10 cellular contexts compared by ENCODE assay signal in genomic region chr2:229910147-229910831, GRCh38. TPM values are rescaled to one million over a fixed set of nuclear protein-coding genes. Genes with fewer than 3 reads are reported as not detected.
A peak's percentile ranks its signal among the peaks of the same experiment; 100 is the strongest.
DNase-seq lines count a peak whose midpoint lies in the region; ATAC-seq and TF ChIP-seq lines count a peak whose summit lies in the region.
"Had no signal": no experiment of that assay in that cellular context is flagged by ENCODE, and none has a peak within 500 bp of the region (broad histone marks: within the 10 kb centered on the region; RNA-seq: fewer than 3 reads in every experiment).

No MANE protein-coding gene starts in this region.

- POLR2A ChIA-PET in WTC11 (lab: Charles Lee) (no interaction called here), RWPE1 (lab: Yijun Ruan, JAX; ENCODE audit: low non-redundant PET) (no interaction called here)

- TF ChIP-seq CTCF in HFFc6 (IDR thresholded peaks at IDR 0.05) (no peak), WTC11 (IDR thresholded peaks at IDR 0.05) (0 out of 2 replicates have a peak, but pooled peaks have one; percentile 5), progenitor cell of endocrine pancreas (IDR thresholded peaks at IDR 0.05; ENCODE audit: unreplicated experiment) (no peak), RWPE1 (conservative IDR thresholded peaks at IDR 0.05; ENCODE audit: low read depth) (no peak)

- no peak overlapping the region for H3K27ac ChIP-seq in RWPE1
- H3K27ac ChIP-seq: ovary had no signal

- peak overlapping the region; percentile 24 for H3K27ac Mint-ChIP-seq in activated CD8-positive, alpha-beta memory T cell treated with anti-CD3 and anti-CD28 coated beads, Interleukin-2, amount 10 ng/mL, durations not matched to agents 7 days and 5 days
- H3K27ac Mint-ChIP-seq in HFFc6 (peak overlapping the region; percentile 25), WTC11 (peak overlapping the region; percentile 47; the same call in 1 of the 2 replicates), progenitor cell of endocrine pancreas (peak overlapping the region; percentile 72)

- H3K4me3 Mint-ChIP-seq in activated CD8-positive, alpha-beta memory T cell treated with anti-CD3 and anti-CD28 coated beads, Interleukin-2, amount 10 ng/mL, durations not matched to agents 7 days and 5 days: no peak overlapping the region
- H3K4me3 Mint-ChIP-seq in HFFc6: no peak overlapping the region
- H3K4me3 Mint-ChIP-seq in WTC11: no peak overlapping the region
- no peak overlapping the region for H3K4me3 Mint-ChIP-seq in progenitor cell of endocrine pancreas (ENCODE audit: low read depth)

- CTCF ChIA-PET in activated CD8-positive, alpha-beta memory T cell treated with anti-CD3 and anti-CD28 coated beads, Interleukin-2, amount 10 ng/mL, durations not matched to agents 7 days and 5 days (lab: Charles Lee): interaction anchor here (0.7 to 4.4 kb wide), 11 partner anchors 9 to 134 kb away, joined by 3 to 37 read pairs (median 4); partner anchors contain the start of genes FBXO36 and TRIP12
- CTCF ChIA-PET in WTC11 (lab: Charles Lee) (interaction anchor here (0.6 to 2.8 kb wide), 11 partner anchors 9 to 158 kb away, joined by 3 to 18 read pairs (median 4); partner anchors contain the start of genes FBXO36 and TRIP12), RWPE1 (lab: Yijun Ruan, JAX) (interaction anchor here (1.1 kb wide), 1 partner anchor 39 kb away, joined by 3 read pairs; no protein-coding TSS in a partner anchor)

- peaks cover 39% of the 10 kb centered on the region for H3K4me1 Mint-ChIP-seq in activated CD8-positive, alpha-beta memory T cell treated with anti-CD3 and anti-CD28 coated beads, Interleukin-2, amount 10 ng/mL, durations not matched to agents 7 days and 5 days
- H3K4me1 Mint-ChIP-seq in HFFc6 (ENCODE audit: low read depth) (peaks cover 45% of the 10 kb centered on the region), WTC11 (peaks cover 40% of the 10 kb centered on the region), progenitor cell of endocrine pancreas (ENCODE audit: low read depth) (peaks cover 16% of the 10 kb centered on the region)

- no peaks in the 10 kb centered on the region for H3K27me3 Mint-ChIP-seq in activated CD8-positive, alpha-beta memory T cell treated with anti-CD3 and anti-CD28 coated beads, Interleukin-2, amount 10 ng/mL, durations not matched to agents 7 days and 5 days
- H3K27me3 Mint-ChIP-seq in HFFc6 (ENCODE audit: insufficient read depth): no peaks in the 10 kb centered on the region; the same call in 1 of the 2 replicates
- no peaks in the 10 kb centered on the region for H3K27me3 Mint-ChIP-seq in WTC11 (ENCODE audit: low read depth)
- H3K27me3 Mint-ChIP-seq in progenitor cell of endocrine pancreas: no peaks in the 10 kb centered on the region

- peak; percentile 25 for ATAC-seq in activated CD8-positive, alpha-beta memory T cell treated with anti-CD3 and anti-CD28 coated beads, Interleukin-2, amount 10 ng/mL, durations not matched to agents 7 days and 5 days
- ATAC-seq in WTC11: peak; percentile 14; the same call in 1 of the 2 replicates

- no peak for DNase-seq in activated CD8-positive, alpha-beta memory T cell treated with anti-CD3 and anti-CD28 coated beads, Interleukin-2, amount 10 ng/mL, durations not matched to agents 7 days and 5 days
- DNase-seq in activated CD8-positive, alpha-beta memory T cell treated with anti-CD3 and anti-CD28 coated beads for 24 hours: no peak
- DNase-seq in HFFc6: no peak
- DNase-seq in WTC11 (ENCODE audit: low spot score): no peak
- no peak for DNase-seq in progenitor cell of endocrine pancreas (ENCODE audit: low spot score, unreplicated experiment)
- DNase-seq in NCI-H2029 treated with DMSO at 0.1 percent for 48 hours (lab: John Stamatoyannopoulos, UW): no peak
- DNase-seq in epidermal melanocyte (ENCODE audit: insufficient read length, low spot score): no peak
- no peak for DNase-seq in RWPE1 (ENCODE audit: low spot score)
- DNase-seq: ovary, SHP77 treated with DMSO at 0.1 percent for 48 hours had no signal

- peaks cover 17% of the 10 kb centered on the region for H3K36me3 Mint-ChIP-seq in activated CD8-positive, alpha-beta memory T cell treated with anti-CD3 and anti-CD28 coated beads, Interleukin-2, amount 10 ng/mL, durations not matched to agents 7 days and 5 days
- H3K36me3 Mint-ChIP-seq in HFFc6 (ENCODE audit: low read depth): peaks cover 10% of the 10 kb centered on the region
- H3K36me3 Mint-ChIP-seq in WTC11: peaks cover 11% of the 10 kb centered on the region
- peaks cover 5% of the 10 kb centered on the region for H3K36me3 Mint-ChIP-seq in progenitor cell of endocrine pancreas (ENCODE audit: insufficient read depth)

- no peaks in the 10 kb centered on the region for H3K9me3 Mint-ChIP-seq in activated CD8-positive, alpha-beta memory T cell treated with anti-CD3 and anti-CD28 coated beads, Interleukin-2, amount 10 ng/mL, durations not matched to agents 7 days and 5 days (ENCODE audit: low read depth)
- H3K9me3 Mint-ChIP-seq in HFFc6: no peaks in the 10 kb centered on the region
- no peaks in the 10 kb centered on the region for H3K9me3 Mint-ChIP-seq in WTC11
- no peaks in the 10 kb centered on the region for H3K9me3 Mint-ChIP-seq in progenitor cell of endocrine pancreas (ENCODE audit: low read depth)

TF ChIP-seq in WTC11, 78 proteins besides CTCF, POLR2A, EP300 and RAD21 (continues in another document):
- TF ChIP-seq, protein P1, sequence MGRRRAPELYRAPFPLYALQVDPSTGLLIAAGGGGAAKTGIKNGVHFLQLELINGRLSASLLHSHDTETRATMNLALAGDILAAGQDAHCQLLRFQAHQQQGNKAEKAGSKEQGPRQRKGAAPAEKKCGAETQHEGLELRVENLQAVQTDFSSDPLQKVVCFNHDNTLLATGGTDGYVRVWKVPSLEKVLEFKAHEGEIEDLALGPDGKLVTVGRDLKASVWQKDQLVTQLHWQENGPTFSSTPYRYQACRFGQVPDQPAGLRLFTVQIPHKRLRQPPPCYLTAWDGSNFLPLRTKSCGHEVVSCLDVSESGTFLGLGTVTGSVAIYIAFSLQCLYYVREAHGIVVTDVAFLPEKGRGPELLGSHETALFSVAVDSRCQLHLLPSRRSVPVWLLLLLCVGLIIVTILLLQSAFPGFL (CRISPR knock-in tag; IDR thresholded peaks at IDR 0.05; ENCODE audit: borderline replicate concordance): no peak
- TF ChIP-seq ARID4B (CRISPR knock-in tag; IDR thresholded peaks at IDR 0.05; ENCODE audit: borderline replicate concordance): no peak

RNA-seq across cellular contexts. Expression of gene TRIP12, which starts 11.5 kb away (rescaled TPM):
- total RNA-seq in activated CD8-positive, alpha-beta memory T cell treated with anti-CD3 and anti-CD28 coated beads, Interleukin-2, amount 10 ng/mL, durations not matched to agents 7 days and 5 days: 100 to 1,000 TPM; 235 to 270 TPM
- 100 to 1,000 TPM; 249 to 296 (median 265) TPM for total RNA-seq in HFFc6 (2021; fragmentation: NEBNext Ultra II Directional; extraction: Animal tissue kit (Norgen Biotek cat#: 25700))
- total RNA-seq in WTC11 (2021) (146 to 152 TPM (median 149 TPM) in 3 replicates), progenitor cell of endocrine pancreas (228 TPM in 2 replicates)

RNA-seq across cellular contexts. Expression of gene FBXO36, which starts 12.0 kb away (rescaled TPM):
- total RNA-seq in activated CD8-positive, alpha-beta memory T cell treated with anti-CD3 and anti-CD28 coated beads, Interleukin-2, amount 10 ng/mL, durations not matched to agents 7 days and 5 days: 1 to 10 TPM in 1 of 2 experiments, under 1 TPM in 1; 0.54 to 1.4 TPM
- total RNA-seq in HFFc6 (2021; fragmentation: NEBNext Ultra II Directional; extraction: Animal tissue kit (Norgen Biotek cat#: 25700)): 1 to 10 TPM; 1.3 to 2.9 (median 2.4) TPM
- total RNA-seq in WTC11 (2021) (4.0 to 5.3 TPM (median 4.6 TPM) in 3 replicates), progenitor cell of endocrine pancreas (3.9 and 4.0 TPM in 2 replicates)
